Comparison of ENCODE assay signal across 15 cellular contexts in genomic region chr10:117370205-117370604, GRCh38. TPM values are rescaled to one million over a fixed set of nuclear protein-coding genes. Genes with fewer than 3 reads are reported as not detected.
DNase-seq lines count a peak whose midpoint lies in the region; ATAC-seq, FAIRE-seq and TF ChIP-seq lines count a peak whose summit lies in the region.
"Had no signal": no experiment of that assay in that cellular context is flagged by ENCODE, and none has a peak within 500 bp of the region (broad histone marks: within the 10 kb centered on the region; RNA-seq: fewer than 3 reads in every experiment).

No MANE protein-coding gene starts in this region.

- RAD21 ChIA-PET in GM12878 (lab: Charles Lee; ENCODE audit: unreplicated experiment) = interaction anchor here (0.6 to 3.6 kb wide), 5 partner anchors 10 to 58 kb away, joined by 3 to 26 read pairs (median 5); no protein-coding TSS in a partner anchor

- H3K9me3 Mint-ChIP-seq in GM23338 (no peaks in the 10 kb centered on the region), endothelial cell (ENCODE audit: unreplicated experiment) (no peaks in the 10 kb centered on the region)
- H3K9me3 Mint-ChIP-seq: mesothelial cell of epicardium had no signal

- H3K36me3 Mint-ChIP-seq in GM23338 (ENCODE audit: low read depth) = no peaks in the 10 kb centered on the region; the same call in 2 of the 3 replicates
- H3K36me3 Mint-ChIP-seq in endothelial cell (ENCODE audit: low read depth, unreplicated experiment) = no peaks in the 10 kb centered on the region
- H3K36me3 Mint-ChIP-seq: mesothelial cell of epicardium had no signal

- no peak for DNase-seq in GM23338 (ENCODE audit: low spot score)
- no peak for DNase-seq in GM12878 (ENCODE audit: low read depth, low spot score)
- peak; percentile 58 for DNase-seq in kidney glomerular epithelial cell (lab: John Stamatoyannopoulos, UW)
- no peak for DNase-seq in cerebellum (ENCODE audit: low spot score)
- no peak for DNase-seq in NCI-H187 treated with DMSO at 0.1 percent for 48 hours (lab: John Stamatoyannopoulos, UW)
- no peak for DNase-seq in endothelial cell (ENCODE audit: low spot score)
- DNase-seq: activated CD4-positive, CD25-positive, alpha-beta regulatory T cell treated with anti-CD3 and anti-CD28 coated beads, Interleukin-2, amount 50 U/mL, for 72 hours; activated T-cell treated with anti-CD3 and anti-CD28 coated beads, Interleukin-2, amount 50 U/mL, for 1 hour; stimulated activated CD4-positive, alpha-beta T cell treated with anti-CD3 and anti-CD28 coated beads, Interleukin-4, amount 100 ng/mL, for 24 hours; stimulated activated naive CD4-positive, alpha-beta T cell had no signal

- H3K27me3 ChIP-seq in ACC112 (ENCODE audit: insufficient read depth, low read length) = no peaks in the 10 kb centered on the region
- peaks cover 14% of the 10 kb centered on the region for H3K27me3 ChIP-seq in GM23338 (ENCODE audit: insufficient read depth)
- H3K27me3 ChIP-seq in GM12878 (replicated peaks in 1 of 2; ENCODE audit: control insufficient read depth in 2 of 2, insufficient read depth in 2 of 2, low read length in 1 of 2) = no peaks in the 10 kb centered on the region

- POLR2A ChIA-PET in GM12878 (lab: Charles Lee) = interaction anchor here (0.6 to 3.9 kb wide), 5 partner anchors 10 to 666 kb away, joined by 3 to 33 read pairs (median 3); no protein-coding TSS in a partner anchor

- intact Hi-C loops in GM12878 (cut with micrococcal nuclease; ENCODE audit: unreplicated experiment) = loop anchor here (5.0 to 10.0 kb wide), 2 partner anchors 48 to 285 kb away; no protein-coding TSS in a partner anchor

- in situ Hi-C loops in GM12878 (cut with MboI) = no loop called here

- 95% methylated on average over 5 of the region's 5 CpGs for WGBS in GM12878 (ENCODE audit: insufficient coverage, insufficient replicate concordance, low lambda C conversion rate, missing lambda C conversion rate)

- H3K4me1 Mint-ChIP-seq in GM23338 (peaks cover 23% of the 10 kb centered on the region), endothelial cell (ENCODE audit: unreplicated experiment) (peaks cover 10% of the 10 kb centered on the region)

- no TSS peak for BruUV-seq in GM12878 (replicated peaks; lab: Mats Ljungman, UMichigan)

- H3K36me3 ChIP-seq in ACC112 (ENCODE audit: insufficient read depth, low read length) (no peaks in the 10 kb centered on the region), GM23338 (ENCODE audit: insufficient read depth) (no peaks in the 10 kb centered on the region), GM12878 (ENCODE audit: control insufficient read depth in 2 of 2, insufficient read depth in 2 of 2, low read length in 1 of 2) (peaks cover 0 to 4% of the 10 kb centered on the region in 2 experiments; a peak in 1 of 4 replicates)

- FAIRE-seq in GM12878 (lab: Jason Lieb, UNC) = no peak
- FAIRE-seq: H54 had no signal

- H3K4me3 Mint-ChIP-seq in GM23338 = peak overlapping the region; percentile 13; the same call in 1 of the 3 replicates
- no peak overlapping the region for H3K4me3 Mint-ChIP-seq in endothelial cell (ENCODE audit: unreplicated experiment)
- H3K4me3 Mint-ChIP-seq: mesothelial cell of epicardium had no signal

- no peak overlapping the region for H3K9ac ChIP-seq in GM12878 (ENCODE audit: control insufficient read depth, insufficient read depth, low read length)

- peaks cover 9% of the 10 kb centered on the region for H3K27me3 Mint-ChIP-seq in GM23338 (ENCODE audit: insufficient read depth, low read depth, poor library complexity)
- H3K27me3 Mint-ChIP-seq in endothelial cell (ENCODE audit: unreplicated experiment) = peaks cover 4% of the 10 kb centered on the region

- CTCF ChIA-PET in GM12878 (lab: Yijun Ruan, JAX) = interaction anchor here (1.1 to 4.1 kb wide), 10 partner anchors 10 to 1089 kb away, joined by 3 to 27 read pairs (median 6); no protein-coding TSS in a partner anchor

- TF ChIP-seq POLR2A in GM12878 (IDR thresholded peaks at IDR 0.05; ENCODE audit: low read depth, low read length) = no peak

- H4K20me1 ChIP-seq in GM23338 (replicated peaks; ENCODE audit: insufficient read depth) (peaks cover 52% of the 10 kb centered on the region), GM12878 (ENCODE audit: control insufficient read depth, insufficient read depth) (no peaks in the 10 kb centered on the region)

- H3K79me2 ChIP-seq in ACC112 (ENCODE audit: control insufficient read depth, insufficient read depth, low read length, unreplicated experiment) (peaks cover 92% of the 10 kb centered on the region), GM23338 (replicated peaks; ENCODE audit: insufficient read depth) (peaks cover 92% of the 10 kb centered on the region), GM12878 (ENCODE audit: control insufficient read depth, insufficient read depth, low read length) (peaks cover 88% of the 10 kb centered on the region)

- H3K27ac Mint-ChIP-seq in GM23338 (no peak overlapping the region), endothelial cell (ENCODE audit: unreplicated experiment) (no peak overlapping the region)

- no peak for TF ChIP-seq RAD21 in GM12878 (IDR thresholded peaks at IDR 0.05; ENCODE audit: insufficient read depth, low read depth, low read length)

- no peak for ATAC-seq in GM23338
- no peak for ATAC-seq in GM12878
- no peak for ATAC-seq in HG03280 (IDR thresholded peaks at IDR 0.05; ENCODE audit: unreplicated experiment)

- no peak for TF ChIP-seq EP300 in GM12878 (IDR thresholded peaks at IDR 0.05; ENCODE audit: borderline replicate concordance in 1 of 2, control insufficient read depth in 1 of 2, low read depth in 2 of 2, low read length in 2 of 2)

- peak overlapping the region; percentile 34; the same call in 1 of the 2 replicates for H3K4me2 ChIP-seq in GM23338
- H3K4me2 ChIP-seq in GM12878 (ENCODE audit: control insufficient read depth, insufficient read depth) = peak overlapping the region; percentile 63; the same call in 1 of the 2 replicates

- no peak overlapping the region for H3K4me3 ChIP-seq in ACC112 (ENCODE audit: low read depth, low read length)
- no peak overlapping the region for H3K4me3 ChIP-seq in GM23338
- no peak overlapping the region for H3K4me3 ChIP-seq in GM12878

- H3K27ac ChIP-seq in ACC112 (ENCODE audit: low read depth, low read length) (0 out of 2 replicates have a peak overlapping the region, but pooled peaks have one; percentile 4), GM23338 (ENCODE audit: low read depth) (no peak overlapping the region), GM12878 (ENCODE audit: control insufficient read depth, insufficient read depth) (no peak overlapping the region)
- H3K27ac ChIP-seq: epithelial cell of prostate had no signal

- H3K9me3 ChIP-seq in GM12878 (replicated peaks; ENCODE audit: control insufficient read depth, insufficient read depth, low read length) = no peaks in the 10 kb centered on the region

- SMC1A ChIA-PET in GM12878 (lab: Charles Lee; ENCODE audit: uncharacterized antibody, unreplicated experiment) = interaction anchor here (0.8 to 5.0 kb wide), 19 partner anchors 10 to 72 kb away, joined by 3 to 46 read pairs (median 5); no protein-coding TSS in a partner anchor

- no peaks in the 10 kb centered on the region for H3F3A ChIP-seq in GM23338 (replicated peaks; ENCODE audit: low read depth)

- H3K9me2 ChIP-seq in GM23338 (ENCODE audit: insufficient read depth) = no peaks in the 10 kb centered on the region

- no peak for TF ChIP-seq CTCF in GM23338 (conservative IDR thresholded peaks at IDR 0.05; ENCODE audit: low read depth in 2 of 2)
- no peak for TF ChIP-seq CTCF in GM12878 (IDR thresholded peaks at IDR 0.05 in 2 of 3, conservative IDR thresholded peaks at IDR 0.05 in 1 of 3; ENCODE audit: control insufficient read depth in 2 of 3, extremely low read depth in 1 of 3, insufficient read depth in 1 of 3, low read depth in 3 of 3, low read length in 3 of 3)
- TF ChIP-seq CTCF in endothelial cell (IDR thresholded peaks at IDR 0.05; ENCODE audit: unreplicated experiment) = no peak

- H2AFZ ChIP-seq in ACC112 (ENCODE audit: low read length, unreplicated experiment) (no peak overlapping the region), GM23338 (no peak overlapping the region), GM12878 (ENCODE audit: control insufficient read depth, low read depth, low read length) (no peak overlapping the region)

- H3K4me1 ChIP-seq in ACC112 (ENCODE audit: control insufficient read depth, insufficient read depth, low read length, unreplicated experiment) = peaks cover 25% of the 10 kb centered on the region
- H3K4me1 ChIP-seq in GM23338 (ENCODE audit: insufficient read depth) = peaks cover 27% of the 10 kb centered on the region
- H3K4me1 ChIP-seq in GM12878 (ENCODE audit: control insufficient read depth, insufficient read depth, low read length) = peaks cover 11% of the 10 kb centered on the region

TF ChIP-seq in GM23338, 12 proteins besides CTCF, POLR2A, EP300 and RAD21 (continues in another document):
- no peak for TF ChIP-seq EZH2phosphoT487 (IDR thresholded peaks at IDR 0.05; ENCODE audit: unreplicated experiment)
- no peak for TF ChIP-seq STAT1 (IDR thresholded peaks at IDR 0.05; ENCODE audit: unreplicated experiment)
- no peak for TF ChIP-seq EZH2 (IDR thresholded peaks at IDR 0.05; ENCODE audit: low read depth, unreplicated experiment)

TF ChIP-seq in GM12878, 131 proteins besides CTCF, POLR2A, EP300 and RAD21 (continues in another document):
- no peak for TF ChIP-seq RFX5 (IDR thresholded peaks at IDR 0.05; ENCODE audit: low read depth, low read length)
- TF ChIP-seq MXI1 (IDR thresholded peaks at IDR 0.05; ENCODE audit: low read depth, low read length) = no peak
- no peak for TF ChIP-seq JUND (IDR thresholded peaks at IDR 0.05; ENCODE audit: low read depth, low read length)
- no peak for TF ChIP-seq ZSCAN29 (IDR thresholded peaks at IDR 0.05)

RNA-seq across cellular contexts. Expression of gene PDZD8, which starts 5.0 kb away (rescaled TPM):
- total RNA-seq in GM23338 (2014; rRNA removed; shearing (Covaris generic)) = 28.6 and 30.2 TPM in 2 replicates
- polyA plus RNA-seq in GM23338 (2016; fragmentation: Nextera tagmentation; extraction: Ambion mirVana) = 8.4 and 11.4 TPM in 2 replicates
- 30.2 and 36.1 TPM in 2 replicates for total RNA-seq in GM12878 (2013; cell fraction: nucleolus; rRNA removed)
- total RNA-seq in GM12878 (2014; rRNA removed) = 6.1 and 7.1 TPM in 2 replicates
- total RNA-seq in GM12878 (2014; rRNA removed; fragmentation: Illumina TruSeq; extraction: Trizol) = 14.1 and 14.4 TPM in 2 replicates
- total RNA-seq in GM12878 (2021) = 16.7 and 17.0 TPM in 2 replicates
- polyA plus RNA-seq in GM12878 (2011; ENCODE audit: low read depth) = 5.5 TPM
- polyA plus RNA-seq in GM12878 (2011; rRNA removed) = 21.2 and 29.3 TPM in 2 replicates
- polyA plus RNA-seq in GM12878 (2011; cell fraction: cytosol; rRNA removed) = 9.6 and 12.6 TPM in 2 replicates
- 9.3 and 10.4 TPM in 2 replicates for polyA plus RNA-seq in GM12878 (2011; cell fraction: nucleus; rRNA removed)
- polyA plus RNA-seq in GM12878 (2012) = 5.3 and 5.4 TPM in 2 replicates
- polyA plus RNA-seq in GM12878 (2014; fragmentation: Illumina TruSeq; extraction: Trizol) = 15.5 and 17.9 TPM in 2 replicates
- polyA plus RNA-seq in GM12878 (2014; fragmentation: Nextera tagmentation; extraction: Ambion mirVana) = 1 to 10 TPM; 2.0 to 2.1 TPM
- polyA plus RNA-seq in GM12878 (2014; rRNA removed) = 5.1 and 6.3 TPM in 2 replicates
- 1 to 10 TPM; 5.0 to 5.4 TPM for polyA plus RNA-seq in GM12878 (2016; fragmentation: Nextera tagmentation; extraction: Ambion mirVana)
- 49.7 and 60.6 TPM in 2 replicates for polyA minus RNA-seq in GM12878 (2011; rRNA and poly(A)+ RNA removed)
- polyA minus RNA-seq in GM12878 (2011; cell fraction: cytosol; rRNA and poly(A)+ RNA removed) = 22.4 and 23.1 TPM in 2 replicates
- 15.2 and 24.7 TPM in 2 replicates for polyA minus RNA-seq in GM12878 (2011; cell fraction: nucleus; rRNA and poly(A)+ RNA removed)
- 23.0 TPM for total RNA-seq in cerebellum
- total RNA-seq in endothelial cell (ENCODE audit: unreplicated experiment) = 25.6 TPM
